Comparison of ENCODE assay signal across 8 cellular contexts in genomic region chr12:48682533-48682905, GRCh38. TPM values are rescaled to one million over a fixed set of nuclear protein-coding genes. Genes with fewer than 3 reads are reported as not detected.
DNase-seq lines count a peak whose midpoint lies in the region; ATAC-seq, FAIRE-seq and TF ChIP-seq lines count a peak whose summit lies in the region.
"Not testable (repeated sequence)": the region's sequence is repeated elsewhere in the genome, so short reads cannot be mapped to it uniquely, and the experiment has no call there.

No MANE protein-coding gene starts in this region.

- H3K27me3 ChIP-seq in BE2C; SK-N-SH (ENCODE audit: insufficient read depth); endothelial cell of umbilical vein (ENCODE audit: control insufficient read depth in 2 of 2, insufficient read depth in 2 of 2, low read length in 2 of 2); neuron (ENCODE audit: insufficient read depth, low read length): not testable (repeated sequence)

- H3K27me3 Mint-ChIP-seq in HFFc6 (ENCODE audit: insufficient read depth); activated naive CD8-positive, alpha-beta T cell treated with anti-CD3 and anti-CD28 coated beads, Interleukin-2, amount 50 U/mL, for 24 hours: not testable (repeated sequence)

- H3K4me1 Mint-ChIP-seq in HFFc6 (ENCODE audit: low read depth) = peaks cover 44% of the 10 kb centered on the region
- peaks cover 42% of the 10 kb centered on the region for H3K4me1 Mint-ChIP-seq in activated naive CD8-positive, alpha-beta T cell treated with anti-CD3 and anti-CD28 coated beads, Interleukin-2, amount 50 U/mL, for 24 hours

- H3K79me2 ChIP-seq in SK-N-SH (ENCODE audit: insufficient read depth) = peaks cover 45% of the 10 kb centered on the region
- peaks cover 43% of the 10 kb centered on the region for H3K79me2 ChIP-seq in endothelial cell of umbilical vein (ENCODE audit: control insufficient read depth, insufficient read depth, low read length)

- TF ChIP-seq RAD21 in SK-N-SH (IDR thresholded peaks at IDR 0.05; ENCODE audit: low read length) = not testable (repeated sequence)

- H3K27ac ChIP-seq in SK-N-SH (ENCODE audit: low read depth in 2 of 2, low read length in 1 of 2) (0 out of 4 replicates have a peak overlapping the region, but pooled peaks of 1 of the 2 experiments have one; percentile 8), substantia nigra (ENCODE audit: low read depth, low read length, poor library complexity, severe bottlenecking) (peak overlapping the region; percentile 58)
- not testable (repeated sequence) for H3K27ac ChIP-seq in endothelial cell of umbilical vein (ENCODE audit: insufficient read depth, low read depth, low read length); kidney (ENCODE audit: low read depth in 2 of 2, low read length in 2 of 2)

- peaks cover 20% of the 10 kb centered on the region for H4K20me1 ChIP-seq in SK-N-SH (ENCODE audit: insufficient read depth)
- not testable (repeated sequence) for H4K20me1 ChIP-seq in endothelial cell of umbilical vein (replicated peaks; ENCODE audit: control insufficient read depth, extremely low read depth, insufficient read depth, low read length)

- H3K36me3 ChIP-seq in BE2C (peaks cover 30% of the 10 kb centered on the region), SK-N-SH (replicated peaks in 1 of 2; ENCODE audit: control insufficient read depth in 1 of 2, insufficient read depth in 2 of 2, low read length in 1 of 2) (peaks cover 23 to 26% of the 10 kb centered on the region in 2 experiments), neuron (ENCODE audit: insufficient read depth, low read length) (peaks cover 31% of the 10 kb centered on the region)
- not testable (repeated sequence) for H3K36me3 ChIP-seq in endothelial cell of umbilical vein (ENCODE audit: control insufficient read depth in 2 of 2, extremely low read depth in 1 of 2, insufficient read depth in 2 of 2, low read length in 2 of 2); kidney (ENCODE audit: control insufficient read depth in 1 of 2, insufficient read depth in 2 of 2, low read length in 2 of 2)

- not testable (repeated sequence) for BruUV-seq in endothelial cell of umbilical vein (replicated peaks; lab: Mats Ljungman, UMichigan)

- not testable (repeated sequence) for H3F3A ChIP-seq in SK-N-SH (replicated peaks; ENCODE audit: insufficient read depth)

- H3K27ac Mint-ChIP-seq in HFFc6 = peak overlapping the region; percentile 96
- peak overlapping the region; percentile 93 for H3K27ac Mint-ChIP-seq in activated naive CD8-positive, alpha-beta T cell treated with anti-CD3 and anti-CD28 coated beads, Interleukin-2, amount 50 U/mL, for 24 hours

- dilution Hi-C loops in endothelial cell of umbilical vein (cut with MboI; ENCODE audit: extremely low pct_ligation_motif_present, low sequenced_read_pairs) = not testable (repeated sequence)

- H2AFZ ChIP-seq in SK-N-SH (ENCODE audit: low read depth) (peak overlapping the region; percentile 100), endothelial cell of umbilical vein (ENCODE audit: low read depth, low read length) (peak overlapping the region; percentile 98), neuron (ENCODE audit: low read depth, low read length) (peak overlapping the region; percentile 55)

- intact Hi-C loops in endothelial cell of umbilical vein (cut with micrococcal nuclease) = loop anchor here (1.0 kb wide), 1 partner anchor 34 kb away; the partner anchor contains the start of gene CCNT1
- intact Hi-C loops in kidney (cut with DNase I) = not testable (repeated sequence)

- not testable (repeated sequence) for TF ChIP-seq EP300 in SK-N-SH (IDR thresholded peaks at IDR 0.05; ENCODE audit: borderline replicate concordance in 1 of 2, low read depth in 1 of 2, low read length in 1 of 2)

- not testable (repeated sequence) for FAIRE-seq in endothelial cell of umbilical vein (lab: Jason Lieb, UNC); kidney (lab: Jason Lieb, UNC)

- not testable (repeated sequence) for H3K9me1 ChIP-seq in endothelial cell of umbilical vein (replicated peaks; ENCODE audit: control insufficient read depth, extremely low read depth, insufficient read depth, low read length)

- POLR2A ChIA-PET in SK-N-SH (lab: Yijun Ruan, JAX) (interaction anchor here (0.7 to 1.5 kb wide), 3 partner anchors 9 to 661 kb away, joined by 3 to 4 read pairs (median 4); no protein-coding TSS in a partner anchor), endothelial cell of umbilical vein (lab: Charles Lee) (interaction anchor here (0.6 to 1.5 kb wide), 7 partner anchors 9 to 243 kb away, joined by 3 to 8 read pairs (median 4); no protein-coding TSS in a partner anchor)

- H3K36me3 Mint-ChIP-seq in HFFc6 (ENCODE audit: low read depth) = peaks cover 36% of the 10 kb centered on the region
- H3K36me3 Mint-ChIP-seq in activated naive CD8-positive, alpha-beta T cell treated with anti-CD3 and anti-CD28 coated beads, Interleukin-2, amount 50 U/mL, for 24 hours (ENCODE audit: low read depth) = peaks cover 41% of the 10 kb centered on the region

- not testable (repeated sequence) for H3K9me3 Mint-ChIP-seq in HFFc6; activated naive CD8-positive, alpha-beta T cell treated with anti-CD3 and anti-CD28 coated beads, Interleukin-2, amount 50 U/mL, for 24 hours

- not testable (repeated sequence) for TF ChIP-seq CTCF in BE2C (IDR thresholded peaks at IDR 0.05; ENCODE audit: low read depth, low read length); HFFc6 (IDR thresholded peaks at IDR 0.05); SK-N-SH (IDR thresholded peaks at IDR 0.05); endothelial cell of umbilical vein (IDR thresholded peaks at IDR 0.05; ENCODE audit: extremely low read depth in 1 of 2, insufficient read depth in 1 of 2, low read depth in 1 of 2, low read length in 2 of 2); kidney (IDR thresholded peaks at IDR 0.05; ENCODE audit: borderline replicate concordance, extremely low read depth, insufficient read depth)

- not testable (repeated sequence) for H3K9me3 ChIP-seq in BE2C; SK-N-SH; endothelial cell of umbilical vein (replicated peaks; ENCODE audit: control insufficient read depth, insufficient read depth, low read length); kidney (ENCODE audit: control insufficient read depth in 1 of 2, low read length in 2 of 2); neuron (ENCODE audit: low read length)

- not testable (repeated sequence) for H3K4me1 ChIP-seq in BE2C
- H3K4me1 ChIP-seq in SK-N-SH (ENCODE audit: control insufficient read depth in 1 of 2, insufficient read depth in 2 of 2, low read depth in 1 of 2, low read length in 1 of 2) = peaks cover 14 to 17% of the 10 kb centered on the region in 2 experiments; a peak in 3 of 4 replicates
- peaks cover 30% of the 10 kb centered on the region for H3K4me1 ChIP-seq in endothelial cell of umbilical vein (ENCODE audit: control insufficient read depth, extremely low read depth, insufficient read depth, low read length)
- peaks cover 11 to 19% of the 10 kb centered on the region in 2 donors for H3K4me1 ChIP-seq in kidney (ENCODE audit: control insufficient read depth in 1 of 2, insufficient read depth in 1 of 2, low read depth in 1 of 2, low read length in 2 of 2)
- H3K4me1 ChIP-seq in neuron (ENCODE audit: insufficient read depth, low read length) = peaks cover 26% of the 10 kb centered on the region

- ATAC-seq in activated naive CD8-positive, alpha-beta T cell treated with anti-CD3 and anti-CD28 coated beads, Interleukin-2, amount 50 U/mL, for 24 hours = not testable (repeated sequence)

- H3K9ac ChIP-seq in SK-N-SH (peak overlapping the region; percentile 62; the same call in 1 of the 2 replicates), endothelial cell of umbilical vein (replicated peaks; ENCODE audit: extremely low read depth, insufficient read depth, low read length) (peak overlapping the region; percentile 32)
- not testable (repeated sequence) for H3K9ac ChIP-seq in kidney (ENCODE audit: low read length in 2 of 2)

- WGBS in SK-N-SH (ENCODE audit: low lambda C conversion rate) = 2% methylated on average over 18 of the region's 19 CpGs

- not testable (repeated sequence) for H3K9me2 ChIP-seq in SK-N-SH

- H3K4me3 ChIP-seq in BE2C (ENCODE audit: low read depth, low read length) (peak overlapping the region; percentile 83), SK-N-SH (ENCODE audit: low read depth in 2 of 2, low read length in 1 of 2) (peak overlapping the region; percentile 89 to 100), endothelial cell of umbilical vein (replicated peaks in 1 of 3; ENCODE audit: insufficient read depth in 1 of 3, low read depth in 1 of 3, low read length in 3 of 3) (peak overlapping the region; percentile 46 to 60 (median 56)), kidney (ENCODE audit: low read length in 2 of 2) (peak overlapping the region; percentile 72 to 96), neuron (ENCODE audit: low read length) (peak overlapping the region; percentile 83)

- not testable (repeated sequence) for TF ChIP-seq POLR2A in endothelial cell of umbilical vein (IDR thresholded peaks at IDR 0.05; ENCODE audit: low read depth, low read length)

- CTCF ChIA-PET in SK-N-SH (lab: Yijun Ruan, JAX) = interaction anchor here (0.6 to 2.4 kb wide), 5 partner anchors 9 to 132 kb away, joined by 3 to 6 read pairs (median 4); partner anchors contain the start of gene CCNT1
- CTCF ChIA-PET in endothelial cell of umbilical vein (lab: Charles Lee) = interaction anchor here (0.7 to 1.4 kb wide), 4 partner anchors 9 to 132 kb away, joined by 3 to 6 read pairs (median 3); no protein-coding TSS in a partner anchor

- DNase-seq in BE2C; HFFc6; SK-N-SH; activated naive CD8-positive, alpha-beta T cell treated with anti-CD3 and anti-CD28 coated beads, Interleukin-2, amount 50 U/mL, for 24 hours; endothelial cell of umbilical vein (ENCODE audit: low read depth, low spot score); kidney; substantia nigra (lab: John Stamatoyannopoulos, UW): not testable (repeated sequence)

- H3K4me3 Mint-ChIP-seq in HFFc6 = peak overlapping the region; percentile 99
- H3K4me3 Mint-ChIP-seq in activated naive CD8-positive, alpha-beta T cell treated with anti-CD3 and anti-CD28 coated beads, Interleukin-2, amount 50 U/mL, for 24 hours = peak overlapping the region; percentile 99

- peak overlapping the region; percentile 87 for H3K4me2 ChIP-seq in SK-N-SH
- H3K4me2 ChIP-seq in endothelial cell of umbilical vein (ENCODE audit: insufficient read depth, low read length) = peak overlapping the region; percentile 65

RNA-seq across cellular contexts. Expression of gene KANSL2, which starts 0.5 kb away (rescaled TPM):
- 48.7 TPM for polyA plus RNA-seq in BE2C (2012; ENCODE audit: insufficient read depth, insufficient read length, low read depth)
- 10 to 100 TPM; 17.6 to 28.8 (median 23.2) TPM for total RNA-seq in HFFc6 (2021; fragmentation: NEBNext Ultra II Directional; extraction: Animal tissue kit (Norgen Biotek cat#: 25700))
- polyA plus RNA-seq in SK-N-SH (2012; rRNA removed) (32.8 and 35.3 TPM in 2 replicates), endothelial cell of umbilical vein (27.3 and 30.5 TPM in 2 replicates), kidney (ENCODE audit: insufficient read depth, low read depth, low replicate concordance) (24.6 TPM)
- polyA plus RNA-seq in SK-N-SH (2012; cell fraction: cytosol; rRNA removed) = 26.7 and 28.4 TPM in 2 replicates
- 63.3 and 91.0 TPM in 2 replicates for polyA plus RNA-seq in SK-N-SH (2012; cell fraction: nucleus; rRNA removed)
- total RNA-seq in endothelial cell of umbilical vein (35.8 and 40.6 TPM in 2 replicates), kidney (32.2 TPM)
- polyA plus RNA-seq in endothelial cell of umbilical vein (2011; cell fraction: cytosol; rRNA removed) = 28.8 and 31.9 TPM in 2 replicates
- 81.0 and 88.2 TPM in 2 replicates for polyA plus RNA-seq in endothelial cell of umbilical vein (2011; cell fraction: nucleus; rRNA removed)
- 23.3 and 27.2 TPM in 2 replicates for polyA plus RNA-seq in endothelial cell of umbilical vein (2012)
- polyA minus RNA-seq in endothelial cell of umbilical vein = 68.6 and 76.2 TPM in 2 replicates
- 42.7 TPM for polyA minus RNA-seq in endothelial cell of umbilical vein (2011; cell fraction: cytosol; rRNA and poly(A)+ RNA removed)
- polyA minus RNA-seq in endothelial cell of umbilical vein (2011; cell fraction: nucleus; rRNA and poly(A)+ RNA removed) = 66.0 and 80.0 TPM in 2 replicates

RNA-seq across cellular contexts. Expression of gene CCNT1, which starts 34.0 kb away (rescaled TPM):
- polyA plus RNA-seq in BE2C (2012; ENCODE audit: insufficient read depth, insufficient read length, low read depth) = 24.4 TPM
- total RNA-seq in HFFc6 (2021; fragmentation: NEBNext Ultra II Directional; extraction: Animal tissue kit (Norgen Biotek cat#: 25700)) = 10 to 100 TPM; 30.7 to 36.7 (median 31.3) TPM
- polyA plus RNA-seq in SK-N-SH (2012; rRNA removed) (7.2 and 10.9 TPM in 2 replicates), endothelial cell of umbilical vein (9.7 and 10.6 TPM in 2 replicates), kidney (ENCODE audit: insufficient read depth, low read depth, low replicate concordance) (4.1 TPM)
- polyA plus RNA-seq in SK-N-SH (2012; cell fraction: cytosol; rRNA removed) = 7.0 and 7.7 TPM in 2 replicates
- polyA plus RNA-seq in SK-N-SH (2012; cell fraction: nucleus; rRNA removed) = 8.9 and 23.2 TPM in 2 replicates
- total RNA-seq in endothelial cell of umbilical vein (33.0 and 35.1 TPM in 2 replicates), kidney (39.4 TPM)
- polyA plus RNA-seq in endothelial cell of umbilical vein (2011; cell fraction: cytosol; rRNA removed) = 5.9 and 6.5 TPM in 2 replicates
- 34.6 and 40.6 TPM in 2 replicates for polyA plus RNA-seq in endothelial cell of umbilical vein (2011; cell fraction: nucleus; rRNA removed)
- polyA plus RNA-seq in endothelial cell of umbilical vein (2012) = 17.0 and 18.6 TPM in 2 replicates
- polyA minus RNA-seq in endothelial cell of umbilical vein = 47.9 and 72.3 TPM in 2 replicates
- polyA minus RNA-seq in endothelial cell of umbilical vein (2011; cell fraction: cytosol; rRNA and poly(A)+ RNA removed) = 40.2 TPM
- polyA minus RNA-seq in endothelial cell of umbilical vein (2011; cell fraction: nucleus; rRNA and poly(A)+ RNA removed) = 39.4 and 55.5 TPM in 2 replicates
